In the genomic region with DNA sequence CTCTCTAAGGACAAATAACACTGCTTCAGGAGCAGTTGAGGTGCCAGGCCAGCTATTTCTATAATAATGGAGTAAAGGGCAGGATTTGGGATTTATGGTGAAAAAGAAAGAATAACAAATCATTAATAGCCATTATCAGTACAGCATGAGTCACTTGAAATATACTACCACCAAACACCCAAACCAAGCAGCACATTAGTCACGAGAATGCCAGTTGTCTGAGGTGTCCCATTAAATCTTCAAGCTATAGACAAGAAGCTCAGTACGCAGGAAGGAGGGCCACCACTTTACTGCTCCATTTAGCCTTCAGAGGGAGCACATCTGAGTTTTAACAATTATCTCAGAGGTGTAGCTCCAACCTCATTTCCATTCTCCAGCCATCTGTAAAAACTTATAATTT, we compare ENCODE assay signal across 14 cellular contexts.
"Had no signal": no experiment of that assay in that cellular context is flagged by ENCODE, and none has a peak within 500 bp of the region (broad histone marks: within the 10 kb centered on the region; RNA-seq: fewer than 3 reads in every experiment).

No MANE protein-coding gene starts in this region.

- H3K27me3 ChIP-seq: gastroesophageal sphincter, heart right ventricle, neural progenitor cell, ovary, transverse colon had no signal

- H3K4me3 ChIP-seq: gastroesophageal sphincter, heart right ventricle, lung, neural progenitor cell, ovary, transverse colon had no signal

- H3K9ac ChIP-seq: neural progenitor cell had no signal

- H3K36me3 ChIP-seq: gastroesophageal sphincter, heart right ventricle, neural progenitor cell, ovary, transverse colon had no signal

- H3K4me2 ChIP-seq: neural progenitor cell had no signal

- H3K9me3 ChIP-seq: gastroesophageal sphincter, heart right ventricle, ovary, transverse colon had no signal

- H3K27ac ChIP-seq: gastroesophageal sphincter, heart right ventricle, neural progenitor cell, ovary, transverse colon had no signal

- ATAC-seq: gastroesophageal sphincter; heart right ventricle; sciatic nerve; stimulated activated naive CD8-positive, alpha-beta T cell treated with anti-CD3 and anti-CD28 coated beads, Interleukin-15, Interleukin-2, amounts not matched to agents 100 U/mL and 50 U/mL, for 24 hours; T-helper 17 cell had no signal

- DNase-seq: activated CD4-positive, alpha-beta T cell treated with anti-CD3 and anti-CD28 coated beads, Interleukin-2, amount 10 ng/mL, durations not matched to agents 24 days and 14 days; activated CD4-positive, CD25-positive, alpha-beta regulatory T cell; activated CD8-positive, alpha-beta memory T cell treated with anti-CD3 and anti-CD28 coated beads, Interleukin-2, amount 50 U/mL, for 48 hours; activated gamma-delta T cell treated with Interleukin-2 at 50 U/mL for 16 hours; activated naive CD8-positive, alpha-beta T cell treated with anti-CD3 and anti-CD28 coated beads for 36 hours; heart right ventricle; ovary; stimulated activated naive CD8-positive, alpha-beta T cell treated with anti-CD3 and anti-CD28 coated beads, Interleukin-15, Interleukin-2, amounts not matched to agents 100 U/mL and 50 U/mL, for 24 hours; T-helper 17 cell; transverse colon had no signal

- H3K4me1 ChIP-seq: gastroesophageal sphincter, heart right ventricle, neural progenitor cell, transverse colon had no signal

- H2AFZ ChIP-seq: neural progenitor cell had no signal
